In the genomic region with DNA sequence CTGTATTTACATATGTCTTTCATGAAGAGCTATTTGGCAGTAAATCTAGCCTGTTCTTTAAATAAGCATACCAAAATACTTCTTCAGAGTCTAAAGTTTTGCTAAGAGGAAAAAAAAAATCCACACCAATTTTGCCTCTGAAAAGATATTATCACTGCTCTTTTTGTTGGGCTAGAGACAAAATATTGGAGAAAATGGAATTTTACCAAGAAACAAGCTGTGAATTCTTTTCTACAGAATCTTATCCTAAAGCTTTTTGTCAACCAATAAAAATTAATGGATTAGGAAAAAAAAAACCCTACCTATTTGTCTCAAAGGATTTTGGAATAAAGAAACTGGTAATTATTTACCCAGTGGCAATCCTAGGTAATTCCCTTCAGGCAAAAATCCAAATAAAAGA, we compare ENCODE assay signal across 22 cellular contexts.
"Had no signal": no experiment of that assay in that cellular context is flagged by ENCODE, and none has a peak within 500 bp of the region (broad histone marks: within the 10 kb centered on the region; RNA-seq: fewer than 3 reads in every experiment).

No MANE protein-coding gene starts in this region.

- H3K4me1 ChIP-seq: SJSA1 had no signal

- H3K27me3 ChIP-seq: MG63, SJSA1 had no signal

- DNase-seq: IMR-90, Karpas-422, KG1, MG63, NCI-H1092 treated with DMSO at 0.1 percent for 48 hours, NCI-H1436, NCI-H187, NCI-H2029, NCI-H2081 treated with DMSO at 0.1 percent for 48 hours, NCI-H2171, NCI-H226, NCI-H446, NCI-H510A, NCI-H526, NCI-H748 treated with DMSO at 0.1 percent for 48 hours, Right ventricle myocardium superior, RPMI8226, SIG-M5, SK-N-SH, SW 1271 had no signal

- H3K36me3 ChIP-seq: MG63, SJSA1 had no signal

- ATAC-seq: HepG2 had no signal

- H3K9ac ChIP-seq: SK-N-SH had no signal

- H3K4me3 ChIP-seq: MG63, SJSA1 had no signal

- H3K9me3 ChIP-seq: MG63, SJSA1, SK-N-SH had no signal
